20 cellular contexts compared by ENCODE assay signal in genomic region chr2:71502941-71503738, GRCh38. TPM values are rescaled to one million over a fixed set of nuclear protein-coding genes. Genes with fewer than 3 reads are reported as not detected.
A peak's percentile ranks its signal among the peaks of the same experiment; 100 is the strongest.
DNase-seq lines count a peak whose midpoint lies in the region; ATAC-seq and TF ChIP-seq lines count a peak whose summit lies in the region.
"Had no signal": no experiment of that assay in that cellular context is flagged by ENCODE, and none has a peak within 500 bp of the region (broad histone marks: within the 10 kb centered on the region; RNA-seq: fewer than 3 reads in every experiment).

No MANE protein-coding gene starts in this region.

- intact Hi-C loops in posterior vena cava (cut with DNase I) = loop anchor here in 1 of 2 donors (5.0 kb wide), 1 partner anchor 46 kb away; no protein-coding TSS in a partner anchor

- H3K9me3 ChIP-seq in H9 (ENCODE audit: control insufficient read depth, low read depth, low read length) = no peaks in the 10 kb centered on the region
- H3K9me3 ChIP-seq: BLaER1 had no signal

- no peaks in the 10 kb centered on the region for H3K36me3 Mint-ChIP-seq in H9 (ENCODE audit: insufficient read depth in 1 of 3, low read depth in 3 of 3)
- peaks cover 51% of the 10 kb centered on the region for H3K36me3 Mint-ChIP-seq in endothelial cell (ENCODE audit: low read depth, unreplicated experiment)
- H3K36me3 Mint-ChIP-seq: natural killer cell had no signal

- peak overlapping the region; percentile 19; the same call in 1 of the 2 replicates for H3K14ac ChIP-seq in H9 (ENCODE audit: insufficient read depth, low read length)

- no peak overlapping the region for H4K8ac ChIP-seq in H9 (replicated peaks; ENCODE audit: insufficient read length, low read depth, low read length)

- H3K27me3 ChIP-seq in H9 (ENCODE audit: insufficient read depth, low read length) (no peaks in the 10 kb centered on the region), layer of hippocampus (ENCODE audit: control insufficient read depth, insufficient read depth, low read length) (peaks cover 2% of the 10 kb centered on the region)
- H3K27me3 ChIP-seq: BLaER1 had no signal

- no peak overlapping the region for H3K23ac ChIP-seq in H9 (ENCODE audit: insufficient read length, low read depth, low read length)

- H3K4me1 ChIP-seq in H9 (ENCODE audit: insufficient read depth, low read length) = peaks cover 6% of the 10 kb centered on the region; the same call in 1 of the 2 replicates

- no peak overlapping the region for H2AFZ ChIP-seq in H9 (ENCODE audit: low read length)

- H3K23me2 ChIP-seq in H9 (ENCODE audit: insufficient read length, low read depth, low read length, poor library complexity, severe bottlenecking) = no peaks in the 10 kb centered on the region

- H3K79me2 ChIP-seq in H9 (ENCODE audit: insufficient read depth, low read length) = no peaks in the 10 kb centered on the region

- ATAC-seq in GM21737 (IDR thresholded peaks at IDR 0.05; ENCODE audit: unreplicated experiment) = no peak
- ATAC-seq: activated CD8-positive, alpha-beta T cell treated with anti-CD3 and anti-CD28 coated beads for 36 hours; natural killer cell; SK-N-SH treated with all-trans-retinoic acid at 6 μM for 48 hours had no signal

- H3K4me1 Mint-ChIP-seq in H9 = peaks cover 8 to 12% of the 10 kb centered on the region in 2 experiments
- peaks cover 76% of the 10 kb centered on the region for H3K4me1 Mint-ChIP-seq in endothelial cell (ENCODE audit: unreplicated experiment)
- H3K4me1 Mint-ChIP-seq: activated B cell treated with CpG ODN at 0.5 μM for 24 hours, natural killer cell had no signal

- TF ChIP-seq CTCF in H9 (conservative IDR thresholded peaks at IDR 0.05) (no peak), endothelial cell (IDR thresholded peaks at IDR 0.05; ENCODE audit: unreplicated experiment) (no peak)

- no peak overlapping the region for H3K9ac ChIP-seq in H9 (ENCODE audit: extremely low read depth, insufficient read length, low read length)
- H3K9ac ChIP-seq: BLaER1 had no signal

- DNase-seq in H9 (no peak), endothelial cell (ENCODE audit: low spot score) (no peak), posterior vena cava (ENCODE audit: low spot score) (peak; percentile 46), NCI-H510A (lab: John Stamatoyannopoulos, UW) (no peak), MV-4-11 (lab: John Stamatoyannopoulos, UW) (no peak), occipital lobe (lab: John Stamatoyannopoulos, UW) (no peak)
- DNase-seq: activated B cell treated with CpG ODN at 0.5 μM for 24 hours; activated CD8-positive, alpha-beta T cell treated with anti-CD3 and anti-CD28 coated beads for 36 hours; activated naive CD4-positive, alpha-beta T cell treated with Interleukin-2 at 50 U/mL for 16 hours; activated T-cell treated with anti-CD3 and anti-CD28 coated beads, Interleukin-2, amount 50 U/mL, for 1 hour; aorta; EL; hypothalamus; natural killer cell; NCI-H524 treated with DMSO at 0.1 percent for 48 hours; stimulated activated CD8-positive, alpha-beta memory T cell treated with anti-CD3 and anti-CD28 coated beads, Interleukin-4, amount 100 ng/mL, for 48 hours had no signal

- H2AK5ac ChIP-seq in H9 (ENCODE audit: insufficient read length, low read length) = no peak overlapping the region

- no peak overlapping the region for H2BK15ac ChIP-seq in H9 (ENCODE audit: low read depth, low read length)

- no peak overlapping the region for H2BK20ac ChIP-seq in H9 (ENCODE audit: low read depth, low read length, poor library complexity, severe bottlenecking)

- H3K27ac ChIP-seq in H9 (ENCODE audit: insufficient read length, low read depth, low read length) = no peak overlapping the region
- peak overlapping the region; percentile 15 for H3K27ac ChIP-seq in layer of hippocampus (ENCODE audit: low read depth, low read length)
- H3K27ac ChIP-seq: BLaER1 had no signal

- no peaks in the 10 kb centered on the region for H4K20me1 ChIP-seq in H9 (ENCODE audit: control insufficient read depth, insufficient read depth, insufficient read length)
- H4K20me1 ChIP-seq: BLaER1 had no signal

- no peak overlapping the region for H3K4me2 ChIP-seq in H9 (ENCODE audit: insufficient read depth, insufficient read length, low read length)
- H3K4me2 ChIP-seq: BLaER1 had no signal

- H3K27me3 Mint-ChIP-seq in H9 (ENCODE audit: low read depth) = no peaks in the 10 kb centered on the region
- H3K27me3 Mint-ChIP-seq in endothelial cell (ENCODE audit: unreplicated experiment) = peaks cover 32% of the 10 kb centered on the region
- H3K27me3 Mint-ChIP-seq: activated B cell treated with CpG ODN at 0.5 μM for 24 hours; activated CD8-positive, alpha-beta T cell treated with anti-CD3 and anti-CD28 coated beads for 36 hours had no signal

- no peak overlapping the region for H2BK120ac ChIP-seq in H9 (ENCODE audit: low read depth, low read length, poor library complexity, severe bottlenecking)

- H3K4ac ChIP-seq in H9 (ENCODE audit: low read depth, low read length) = no peak overlapping the region

- no CpG with 5 or more reads among the region's 6 CpGs for WGBS in H9 (ENCODE audit: extremely low coverage, insufficient read length, low lambda C conversion rate)

- no peak overlapping the region for H4K5ac ChIP-seq in H9 (ENCODE audit: insufficient read length, low read depth, low read length)

- H3K9me3 Mint-ChIP-seq in H9 (no peaks in the 10 kb centered on the region), endothelial cell (ENCODE audit: unreplicated experiment) (no peaks in the 10 kb centered on the region)
- H3K9me3 Mint-ChIP-seq: activated B cell treated with CpG ODN at 0.5 μM for 24 hours; activated CD8-positive, alpha-beta T cell treated with anti-CD3 and anti-CD28 coated beads for 36 hours; natural killer cell had no signal

- H3K27ac Mint-ChIP-seq in H9 (no peak overlapping the region; a peak in 2 of 7 replicates), endothelial cell (ENCODE audit: unreplicated experiment) (peak overlapping the region; percentile 99)
- H3K27ac Mint-ChIP-seq: activated B cell treated with CpG ODN at 0.5 μM for 24 hours; activated CD8-positive, alpha-beta T cell treated with anti-CD3 and anti-CD28 coated beads for 36 hours; natural killer cell had no signal

- no peak overlapping the region for H2BK5ac ChIP-seq in H9 (ENCODE audit: insufficient read length, low read length)

- no peak overlapping the region for H3K56ac ChIP-seq in H9 (ENCODE audit: insufficient read length, low read depth, low read length)

- H3K4me3 Mint-ChIP-seq in H9 (no peak overlapping the region), endothelial cell (ENCODE audit: unreplicated experiment) (peak overlapping the region; percentile 84)
- H3K4me3 Mint-ChIP-seq: activated B cell treated with CpG ODN at 0.5 μM for 24 hours; activated CD8-positive, alpha-beta T cell treated with anti-CD3 and anti-CD28 coated beads for 36 hours; natural killer cell had no signal

- H3K79me1 ChIP-seq in H9 (ENCODE audit: insufficient read depth, low read depth, low read length, poor library complexity, severe bottlenecking) = no peaks in the 10 kb centered on the region

- no peak overlapping the region for H3T11ph ChIP-seq in H9 (ENCODE audit: low read length)

- no peak overlapping the region for H3K18ac ChIP-seq in H9 (ENCODE audit: insufficient read length, low read depth, low read length)

- H2BK12ac ChIP-seq in H9 (ENCODE audit: insufficient read length, low read depth, low read length) = no peak overlapping the region

- H4K91ac ChIP-seq in H9 (ENCODE audit: insufficient read length, low read depth, low read length) = no peak overlapping the region

RNA-seq across cellular contexts. Expression of gene DYSF, which starts 49.8 kb away (rescaled TPM):
- 4.8 and 5.5 TPM in 2 replicates for total RNA-seq in H9 (2021)
- total RNA-seq in endothelial cell (ENCODE audit: unreplicated experiment) = 566 TPM
- total RNA-seq in posterior vena cava = 10 to 100 TPM; 42.1 to 46.8 TPM
- 0.47 TPM for total RNA-seq in occipital lobe

Comparison
In these comparisons a context has a peak if more than half of its experiments do, and no peak if none do; other contexts are left out.
1. RNA of gene DYSF, which starts 49.8 kb away (total RNA-seq): 566 TPM in endothelial cell (single experiment); 42.1 to 46.8 TPM in posterior vena cava, 4.8 to 5.5 TPM in H9 and 0.47 TPM in occipital lobe (single experiment); every median in the first group is over 10 times any median in the second.